Comparison of ENCODE assay signal across 20 cellular contexts in genomic region chr1:182680408-182680807, GRCh38. TPM values are rescaled to one million over a fixed set of nuclear protein-coding genes. Genes with fewer than 3 reads are reported as not detected.
DNase-seq lines count a peak whose midpoint lies in the region; ATAC-seq, FAIRE-seq and TF ChIP-seq lines count a peak whose summit lies in the region.
"Had no signal": no experiment of that assay in that cellular context is flagged by ENCODE, and none has a peak within 500 bp of the region (broad histone marks: within the 10 kb centered on the region; RNA-seq: fewer than 3 reads in every experiment).

No MANE protein-coding gene starts in this region.

- H3K9me1 ChIP-seq in K562 (ENCODE audit: control insufficient read depth, insufficient read depth, low read length), result no peaks in the 10 kb centered on the region

- H2AFZ ChIP-seq in OCI-LY7 (ENCODE audit: low read length) (no peak overlapping the region), K562 (ENCODE audit: low read depth, low read length) (no peak overlapping the region)

- no peak overlapping the region for H3K4me3 Mint-ChIP-seq in Caco-2 (ENCODE audit: unreplicated experiment)
- H3K4me3 Mint-ChIP-seq in stimulated activated effector memory CD8-positive, alpha-beta T cell treated with anti-CD3 and anti-CD28 coated beads, Interleukin-12 subunit alpha, Interleukin-12 subunit beta, amount 100 ng/mL, for 72 hours, result peak overlapping the region; percentile 19
- H3K4me3 Mint-ChIP-seq: CD4-positive, alpha-beta memory T cell; GM23338 had no signal

- 0% methylated on average over 4 of the region's 4 CpGs for WGBS in K562 (ENCODE audit: insufficient coverage, low coverage, missing lambda C conversion rate)

- H3K27ac ChIP-seq in OCI-LY7 (ENCODE audit: low read depth, low read length, poor library complexity, severe bottlenecking) (no peak overlapping the region), K562 (ENCODE audit: extremely low read depth, low read depth, low read length) (no peak overlapping the region)
- H3K27ac ChIP-seq: C4-2B had no signal

- no peak overlapping the region for H3K9ac ChIP-seq in K562 (ENCODE audit: insufficient read depth in 1 of 2, low read depth in 2 of 2, low read length in 2 of 2)

- H3K9me2 ChIP-seq in OCI-LY7 (ENCODE audit: insufficient read depth, low read length), result no peaks in the 10 kb centered on the region

- H3K4me1 Mint-ChIP-seq in Caco-2 (ENCODE audit: low read depth, unreplicated experiment), result peaks cover 21% of the 10 kb centered on the region
- peaks cover 37% of the 10 kb centered on the region for H3K4me1 Mint-ChIP-seq in stimulated activated effector memory CD8-positive, alpha-beta T cell treated with anti-CD3 and anti-CD28 coated beads, Interleukin-12 subunit alpha, Interleukin-12 subunit beta, amount 100 ng/mL, for 72 hours
- H3K4me1 Mint-ChIP-seq: CD4-positive, alpha-beta memory T cell had no signal

- H3K4me2 ChIP-seq in OCI-LY7 (ENCODE audit: low read length), result 0 out of 2 replicates have a peak overlapping the region, but pooled peaks have one; percentile 5
- no peak overlapping the region for H3K4me2 ChIP-seq in K562 (ENCODE audit: insufficient read depth, low read length)
- H3K4me2 ChIP-seq: GM23338 had no signal

- ATAC-seq in K562 (no peak), GM21360 (IDR thresholded peaks at IDR 0.05; ENCODE audit: unreplicated experiment) (no peak)
- ATAC-seq in stimulated activated effector memory CD8-positive, alpha-beta T cell treated with anti-CD3 and anti-CD28 coated beads, Interleukin-12 subunit alpha, Interleukin-12 subunit beta, amount 100 ng/mL, for 72 hours, result no peak
- ATAC-seq: GM23338, HepG2 had no signal

- POLR2A ChIA-PET in Caco-2 (lab: Charles Lee) (no interaction called here), OCI-LY7 (lab: Charles Lee) (interaction anchor here (0.6 to 5.1 kb wide), 6 partner anchors 9 to 122 kb away, joined by 3 to 31 read pairs (median 4); no protein-coding TSS in a partner anchor), K562 (lab: Yijun Ruan, JAX) (interaction anchor here (1.5 kb wide), 1 partner anchor 13 kb away, joined by 7 read pairs; no protein-coding TSS in a partner anchor)

- no peaks in the 10 kb centered on the region for H3K27me3 ChIP-seq in Caco-2 (replicated peaks; ENCODE audit: control insufficient read depth, insufficient read depth, low read length)
- peaks cover 10 to 36% of the 10 kb centered on the region in 2 experiments for H3K27me3 ChIP-seq in K562 (ENCODE audit: control insufficient read depth in 2 of 2, insufficient read depth in 2 of 2, low read length in 2 of 2)
- H3K27me3 ChIP-seq: BE2C had no signal

- TF ChIP-seq CTCF in Caco-2 (IDR thresholded peaks at IDR 0.05; ENCODE audit: insufficient read depth in 1 of 2, low read depth in 1 of 2, low read length in 1 of 2, severe bottlenecking in 1 of 2, unreplicated experiment in 1 of 2) (no peak), OCI-LY7 (conservative IDR thresholded peaks at IDR 0.05; ENCODE audit: low read length) (no peak), K562 (IDR thresholded peaks at IDR 0.05 in 2 of 3, conservative IDR thresholded peaks at IDR 0.05 in 1 of 3; ENCODE audit: insufficient read depth in 2 of 3, low read depth in 1 of 3, low read length in 3 of 3) (no peak)

- BruUV-seq in Caco-2 (replicated peaks; lab: Mats Ljungman, UMichigan), result no TSS peak
- BruUV-seq in OCI-LY7 (replicated peaks; lab: Mats Ljungman, UMichigan), result no TSS peak
- no TSS peak for BruUV-seq in K562 (replicated peaks; lab: Mats Ljungman, UMichigan)

- H3K36me3 ChIP-seq in Caco-2 (ENCODE audit: control insufficient read depth, insufficient read depth, low read length) (no peaks in the 10 kb centered on the region), OCI-LY7 (ENCODE audit: insufficient read depth, low read length) (no peaks in the 10 kb centered on the region), K562 (ENCODE audit: control insufficient read depth, insufficient read depth, low read length) (no peaks in the 10 kb centered on the region)
- H3K36me3 ChIP-seq: BE2C, HAP-1 had no signal

- H3K36me3 Mint-ChIP-seq in Caco-2 (ENCODE audit: insufficient read depth, unreplicated experiment), result no peaks in the 10 kb centered on the region
- no peaks in the 10 kb centered on the region for H3K36me3 Mint-ChIP-seq in stimulated activated effector memory CD8-positive, alpha-beta T cell treated with anti-CD3 and anti-CD28 coated beads, Interleukin-12 subunit alpha, Interleukin-12 subunit beta, amount 100 ng/mL, for 72 hours
- H3K36me3 Mint-ChIP-seq: CD4-positive, alpha-beta memory T cell had no signal

- TF ChIP-seq POLR2A in K562 (conservative IDR thresholded peaks at IDR 0.05), result no peak

- TF ChIP-seq EP300 in K562 (IDR thresholded peaks at IDR 0.05; ENCODE audit: low read length), result no peak

- FAIRE-seq in K562 (lab: Jason Lieb, UNC), result no peak
- FAIRE-seq: A204.1, D721Med, GM18507, HepG2, HTR-8/SVneo had no signal

- TF ChIP-seq RAD21 in K562 (CRISPR knock-in tag; conservative IDR thresholded peaks at IDR 0.05 in 1 of 2, IDR thresholded peaks at IDR 0.05 in 1 of 2), result no peak

- H3K4me3 ChIP-seq in Caco-2 (ENCODE audit: low read depth, low read length), result no peak overlapping the region
- no peak overlapping the region for H3K4me3 ChIP-seq in OCI-LY7 (ENCODE audit: low read depth, low read length, poor library complexity, severe bottlenecking)
- no peak overlapping the region for H3K4me3 ChIP-seq in K562
- H3K4me3 ChIP-seq: GM23338, HAP-1 had no signal

- no peaks in the 10 kb centered on the region for H3K9me3 ChIP-seq in Caco-2
- H3K9me3 ChIP-seq in OCI-LY7 (ENCODE audit: low read length), result no peaks in the 10 kb centered on the region
- no peaks in the 10 kb centered on the region for H3K9me3 ChIP-seq in K562 (replicated peaks; ENCODE audit: control insufficient read depth, insufficient read depth, low read depth, low read length)
- H3K9me3 ChIP-seq: BE2C, HAP-1 had no signal

- H3K79me2 ChIP-seq in OCI-LY7 (ENCODE audit: insufficient read depth, low read depth, low read length) (no peaks in the 10 kb centered on the region), K562 (ENCODE audit: control insufficient read depth, insufficient read depth, low read length) (no peaks in the 10 kb centered on the region)

- H4K20me1 ChIP-seq in OCI-LY7 (ENCODE audit: insufficient read depth, low read length) (no peaks in the 10 kb centered on the region), K562 (replicated peaks; ENCODE audit: control insufficient read depth, insufficient read depth, low read length) (no peaks in the 10 kb centered on the region; the same call in 1 of the 2 replicates)

- CTCF ChIA-PET in Caco-2 (lab: Charles Lee) (interaction anchor here (0.6 kb wide), 1 partner anchor 84 kb away, joined by 3 read pairs; no protein-coding TSS in a partner anchor), OCI-LY7 (lab: Charles Lee; ENCODE audit: unreplicated experiment) (interaction anchor here (1.5 to 1.7 kb wide), 2 partner anchors 27 to 77 kb away, joined by 3 to 6 read pairs; no protein-coding TSS in a partner anchor), K562 (lab: Yijun Ruan, JAX; ENCODE audit: low intra/inter-chr PET ratio) (no interaction called here)

- peak overlapping the region; percentile 39 for H3K27ac Mint-ChIP-seq in Caco-2 (ENCODE audit: unreplicated experiment)
- peak overlapping the region; percentile 73 for H3K27ac Mint-ChIP-seq in stimulated activated effector memory CD8-positive, alpha-beta T cell treated with anti-CD3 and anti-CD28 coated beads, Interleukin-12 subunit alpha, Interleukin-12 subunit beta, amount 100 ng/mL, for 72 hours
- H3K27ac Mint-ChIP-seq: CD4-positive, alpha-beta memory T cell; GM23338 had no signal

- H3K4me1 ChIP-seq in Caco-2, result peaks cover 19% of the 10 kb centered on the region
- peaks cover 80% of the 10 kb centered on the region for H3K4me1 ChIP-seq in OCI-LY7 (ENCODE audit: insufficient read depth, low read length, poor library complexity, severe bottlenecking)
- no peaks in the 10 kb centered on the region for H3K4me1 ChIP-seq in K562 (replicated peaks in 1 of 2; ENCODE audit: control insufficient read depth in 2 of 2, insufficient read depth in 2 of 2, low read length in 2 of 2)
- H3K4me1 ChIP-seq: HAP-1 had no signal

- H3K9me3 Mint-ChIP-seq in Caco-2 (ENCODE audit: unreplicated experiment), result no peaks in the 10 kb centered on the region
- no peaks in the 10 kb centered on the region for H3K9me3 Mint-ChIP-seq in stimulated activated effector memory CD8-positive, alpha-beta T cell treated with anti-CD3 and anti-CD28 coated beads, Interleukin-12 subunit alpha, Interleukin-12 subunit beta, amount 100 ng/mL, for 72 hours
- H3K9me3 Mint-ChIP-seq: CD4-positive, alpha-beta memory T cell; GM23338 had no signal

- no peaks in the 10 kb centered on the region for H3K27me3 Mint-ChIP-seq in Caco-2 (ENCODE audit: insufficient read depth, unreplicated experiment)

- DNase-seq in Caco-2, result no peak
- DNase-seq in OCI-LY7 (ENCODE audit: low spot score), result no peak
- no peak for DNase-seq in K562 (ENCODE audit: extremely low read depth in 1 of 4, low spot score in 3 of 4)
- no peak for DNase-seq in stimulated activated effector memory CD8-positive, alpha-beta T cell treated with anti-CD3 and anti-CD28 coated beads, Interleukin-12 subunit alpha, Interleukin-12 subunit beta, amount 100 ng/mL, for 72 hours (ENCODE audit: low spot score in 2 of 2)
- no peak for DNase-seq in NCI-H1436 treated with DMSO at 0.1 percent for 48 hours (lab: John Stamatoyannopoulos, UW)
- DNase-seq in cortex of kidney (lab: John Stamatoyannopoulos, UW), result no peak
- DNase-seq: CD4-positive, alpha-beta memory T cell; DMS153; GF-D8 had no signal

- in situ Hi-C loops in K562 (cut with MboI), result no loop called here

- intact Hi-C loops in Caco-2 (cut with micrococcal nuclease; ENCODE audit: unreplicated experiment), result no loop called here
- intact Hi-C loops in OCI-LY7 (cut with micrococcal nuclease; ENCODE audit: unreplicated experiment), result no loop called here
- intact Hi-C loops in K562 (cut with micrococcal nuclease), result no loop called here

RNA-seq across cellular contexts. Expression of gene RGS8, which starts 4.0 kb away (rescaled TPM):
- total RNA-seq in Caco-2 (2022) (not detected in 2 replicates), OCI-LY7 (2022) (0.31 and 1.2 TPM in 2 replicates), K562 (2014; rRNA removed) (not detected in 2 replicates), K562 (2014; rRNA removed; fragmentation: Illumina TruSeq; extraction: Trizol) (not detected in 2 replicates), K562 (2015; rRNA removed; fragmentation: Illumina TruSeq; extraction: Trizol) (not detected in 2 replicates), K562 (2021) (not detected in 2 replicates)
- total RNA-seq in OCI-LY7 (2014; rRNA removed; shearing (Covaris generic)), result 0.10 TPM in 1 of 2 replicates, not detected in the other
- not detected in 2 replicates for total RNA-seq in K562 (2011; cell fraction: chromatin; rRNA removed; ENCODE audit: low replicate concordance)
- not detected in 2 replicates for total RNA-seq in K562 (2011; cell fraction: nucleolus; rRNA removed)
- total RNA-seq in K562 (2011; cell fraction: nucleoplasm; rRNA removed), result not detected in 2 replicates
- polyA plus RNA-seq in K562 (2011; rRNA removed) (not detected in 2 replicates), K562 (2014; fragmentation: Illumina TruSeq; extraction: Trizol) (not detected in 2 replicates), K562 (2014; fragmentation: Nextera tagmentation; extraction: Ambion mirVana) (not detected), K562 (2014; rRNA removed) (not detected in 2 replicates)
- not detected in 2 replicates for polyA plus RNA-seq in K562 (2011; cell fraction: cytosol; rRNA removed)
- polyA plus RNA-seq in K562 (2011; cell fraction: nucleus; rRNA removed), result not detected in 2 replicates
- polyA plus RNA-seq in K562 (2012), result not detected in 2 replicates
- polyA minus RNA-seq in K562 (2011; rRNA and poly(A)+ RNA removed), result not detected in 2 replicates
- not detected in 2 replicates for polyA minus RNA-seq in K562 (2011; cell fraction: cytosol; rRNA and poly(A)+ RNA removed)
- polyA minus RNA-seq in K562 (2011; cell fraction: nucleus; rRNA and poly(A)+ RNA removed), result not detected in 2 replicates
- total RNA-seq: CD4-positive, alpha-beta memory T cell; HepG2 had no signal
- polyA plus RNA-seq: AG04450; CD4-positive, alpha-beta memory T cell; HepG2 had no signal
